Comparison of ENCODE assay signal across 8 cellular contexts in the genomic region with DNA sequence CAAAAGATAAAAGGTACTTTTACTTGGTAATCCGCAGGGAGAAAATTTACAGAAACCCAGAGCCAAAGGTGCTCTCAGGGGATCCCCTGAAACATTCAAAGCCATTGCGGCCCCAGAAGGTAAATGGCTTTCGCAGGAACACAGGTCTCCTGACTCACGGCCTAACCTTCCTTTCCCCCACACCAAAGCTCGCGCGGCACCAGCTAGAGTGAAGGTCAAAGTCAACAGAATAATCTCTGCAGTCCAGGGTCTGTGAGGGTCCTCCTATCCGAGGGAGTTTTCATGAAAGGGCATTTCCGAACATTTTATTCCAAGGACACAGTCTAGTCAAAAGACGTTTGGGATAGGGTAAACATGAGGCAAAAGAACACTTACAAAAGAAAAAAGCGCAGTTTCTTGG. TPM values are rescaled to one million over a fixed set of nuclear protein-coding genes. Genes with fewer than 3 reads are reported as not detected.
DNase-seq lines count a peak whose midpoint lies in the region; ATAC-seq, FAIRE-seq and TF ChIP-seq lines count a peak whose summit lies in the region.

No MANE protein-coding gene starts in this region.

- TF ChIP-seq CTCF in HEK293 (tag by site-specific recombination; IDR thresholded peaks at IDR 0.05) = no peak
- TF ChIP-seq CTCF in spleen (IDR thresholded peaks at IDR 0.05 in 8 of 11, conservative IDR thresholded peaks at IDR 0.05 in 3 of 11) = no peak
- no peak for TF ChIP-seq CTCF in D721Med (IDR thresholded peaks at IDR 0.05; ENCODE audit: insufficient read depth, missing control alignments)

- H3K9me3 ChIP-seq in HEK293 (ENCODE audit: control insufficient read depth, insufficient read depth, low read depth, low read length) (no peaks in the 10 kb centered on the region), iPS-15b (ENCODE audit: control insufficient read depth, insufficient read depth, low read length) (no peaks in the 10 kb centered on the region), spleen (no peaks in the 10 kb centered on the region)

- H3K4me3 Mint-ChIP-seq in activated naive CD8-positive, alpha-beta T cell treated with anti-CD3 and anti-CD28 coated beads for 36 hours = peak overlapping the region; percentile 62

- CTCF ChIA-PET in HEK293 (lab: Yijun Ruan, JAX) = interaction anchor here (0.8 to 1.9 kb wide), 8 partner anchors 11 to 83 kb away, joined by 3 to 12 read pairs (median 6); a partner anchor contains a TSS

- peaks cover 28% of the 10 kb centered on the region for H3K27me3 Mint-ChIP-seq in activated naive CD8-positive, alpha-beta T cell treated with anti-CD3 and anti-CD28 coated beads for 36 hours

- H3K27me3 ChIP-seq in iPS-15b (ENCODE audit: control insufficient read depth, insufficient read depth, low read length) (peaks cover 3% of the 10 kb centered on the region), spleen (replicated peaks in 1 of 7) (peaks cover 0 to 43% (median 11%) of the 10 kb centered on the region in 7 donors)

- WGBS in spleen, 5 donors = 17 to 21% (median 20%) methylated on average over 11 of the region's 11 CpGs

- no peak for FAIRE-seq in D721Med (lab: Jason Lieb, UNC)

- H3K36me3 Mint-ChIP-seq in activated naive CD8-positive, alpha-beta T cell treated with anti-CD3 and anti-CD28 coated beads for 36 hours = no peaks in the 10 kb centered on the region

- H3K36me3 ChIP-seq in HEK293 (ENCODE audit: control insufficient read depth in 2 of 2, insufficient read depth in 1 of 2, low read length in 2 of 2) = no peaks in the 10 kb centered on the region
- no peaks in the 10 kb centered on the region for H3K36me3 ChIP-seq in iPS-15b (ENCODE audit: control insufficient read depth, insufficient read depth, low read length)
- no peaks in the 10 kb centered on the region for H3K36me3 ChIP-seq in spleen

- H3K4me3 ChIP-seq in HEK293 (ENCODE audit: low read depth, low read length) (no peak overlapping the region), iPS-15b (ENCODE audit: low read depth, low read length) (peak overlapping the region; percentile 93), spleen (peak overlapping the region; percentile 13 to 75 (median 49))

- H3K9ac ChIP-seq in iPS-15b (ENCODE audit: low read depth, low read length) = peak overlapping the region; percentile 77

- no peak for DNase-seq in activated naive CD8-positive, alpha-beta T cell treated with anti-CD3 and anti-CD28 coated beads for 36 hours
- no peak for DNase-seq in spleen
- no peak for DNase-seq in D721Med (ENCODE audit: insufficient read length, low spot score)

- ATAC-seq in esophagus mucosa = no peak
- no peak for ATAC-seq in HG02759 (IDR thresholded peaks at IDR 0.05; ENCODE audit: unreplicated experiment)
- ATAC-seq in GM18858 (IDR thresholded peaks at IDR 0.05; ENCODE audit: unreplicated experiment) = no peak

- peak overlapping the region; percentile 88; the same call in 1 of the 2 replicates for H3K27ac ChIP-seq in HEK293 (ENCODE audit: extremely low read depth, low read depth, low read length)
- H3K27ac ChIP-seq in spleen = peak overlapping the region; percentile 37 to 88 (median 76)

- H3K4me1 Mint-ChIP-seq in activated naive CD8-positive, alpha-beta T cell treated with anti-CD3 and anti-CD28 coated beads for 36 hours = peaks cover 2% of the 10 kb centered on the region

- H3K9me3 Mint-ChIP-seq in activated naive CD8-positive, alpha-beta T cell treated with anti-CD3 and anti-CD28 coated beads for 36 hours = no peaks in the 10 kb centered on the region

- intact Hi-C loops in spleen (cut with DNase I; ENCODE audit: low total_unique reads) = no loop called here

- peaks cover 30% of the 10 kb centered on the region for H3K4me1 ChIP-seq in HEK293 (ENCODE audit: control insufficient read depth, insufficient read depth, low read length)
- peaks cover 21% of the 10 kb centered on the region for H3K4me1 ChIP-seq in iPS-15b (ENCODE audit: control insufficient read depth, insufficient read depth, low read length)
- peaks cover 4 to 20% (median 10%) of the 10 kb centered on the region in 6 donors for H3K4me1 ChIP-seq in spleen

- POLR2A ChIA-PET in HEK293 (lab: Yijun Ruan, JAX) = interaction anchor here (0.7 to 1.7 kb wide), 10 partner anchors 9 to 135 kb away, joined by 3 to 9 read pairs (median 4); a partner anchor contains a TSS

- no peak for TF ChIP-seq POLR2A in spleen (IDR thresholded peaks at IDR 0.05)

- H3K27ac Mint-ChIP-seq in activated naive CD8-positive, alpha-beta T cell treated with anti-CD3 and anti-CD28 coated beads for 36 hours = no peak overlapping the region

TF ChIP-seq in HEK293, 187 proteins besides CTCF, POLR2A, EP300 and RAD21:
- TF ChIP-seq ZNF211 (tag by site-specific recombination; IDR thresholded peaks at IDR 0.05; ENCODE audit: low read depth) = no peak

RNA-seq across cellular contexts. Expression of a gene that starts 0.6 kb away (rescaled TPM):
- total RNA-seq in activated naive CD8-positive, alpha-beta T cell treated with anti-CD3 and anti-CD28 coated beads for 36 hours = not detected
- total RNA-seq in spleen = 10 to 100 TPM in 2 of 7 donors, 1 to 10 TPM in 5; 4.8 to 15.8 (median 6.6) TPM
- 1 to 10 TPM in 2 of 3 donors, under 1 TPM in 1; 0.65 to 1.4 (median 1.1) TPM for polyA plus RNA-seq in spleen
- 2.4 TPM for total RNA-seq in esophagus mucosa

RNA-seq across cellular contexts. Expression of a gene that starts 34.0 kb away (rescaled TPM):
- under 1 TPM; 0.72 to 0.85 TPM for total RNA-seq in activated naive CD8-positive, alpha-beta T cell treated with anti-CD3 and anti-CD28 coated beads for 36 hours
- 10 to 100 TPM in 2 of 7 donors, 1 to 10 TPM in 5; 5.2 to 15.8 (median 7.7) TPM for total RNA-seq in spleen
- polyA plus RNA-seq in spleen = 1 to 10 TPM; 1.0 to 8.3 (median 4.0) TPM
- total RNA-seq in esophagus mucosa = 1.1 TPM

RNA-seq across cellular contexts. Expression of a gene that starts 56.7 kb away (rescaled TPM):
- 1 to 10 TPM; 2.0 to 2.4 TPM for total RNA-seq in activated naive CD8-positive, alpha-beta T cell treated with anti-CD3 and anti-CD28 coated beads for 36 hours
- total RNA-seq in spleen (10 to 100 TPM in 1 of 7 donors, 1 to 10 TPM in 6; 1.5 to 12.3 (median 4.4) TPM), esophagus mucosa (8.8 TPM)
- polyA plus RNA-seq in spleen = 1 to 10 TPM in 2 of 3 donors, under 1 TPM in 1; 0.67 to 1.7 (median 1.7) TPM
